Comparison of ENCODE assay signal across 8 cellular contexts in genomic region chr3:149247929-149248691, GRCh38. TPM values are rescaled to one million over a fixed set of nuclear protein-coding genes. Genes with fewer than 3 reads are reported as not detected.
DNase-seq lines count a peak whose midpoint lies in the region; ATAC-seq and TF ChIP-seq lines count a peak whose summit lies in the region.

No MANE protein-coding gene starts in this region.

- H2AK5ac ChIP-seq in mesendoderm (ENCODE audit: low read length): no peak overlapping the region

- H2BK15ac ChIP-seq in mesendoderm (replicated peaks; ENCODE audit: low read depth): no peak overlapping the region

- no peak overlapping the region for H4K5ac ChIP-seq in mesendoderm (ENCODE audit: low read length)

- no peak overlapping the region for H2AFZ ChIP-seq in PC-9

- H3K4me3 ChIP-seq in PC-9 (no peak overlapping the region), mesendoderm (ENCODE audit: low read length) (no peak overlapping the region), gastroesophageal sphincter (no peak overlapping the region)

- TF ChIP-seq EP300 in gastroesophageal sphincter (IDR thresholded peaks at IDR 0.05): no peak

- no peak overlapping the region for H3K9ac ChIP-seq in mesendoderm (ENCODE audit: low read length)

- WGBS in mesendoderm (ENCODE audit: extremely low coverage, insufficient coverage, low lambda C conversion rate): no CpG with 5 or more reads among the region's 5 CpGs
- 85% methylated on average over 5 of the region's 5 CpGs for WGBS in gastroesophageal sphincter (ENCODE audit: low coverage in 1 of 2), 2 donors

- H2BK5ac ChIP-seq in mesendoderm (ENCODE audit: low read length): no peak overlapping the region

- POLR2A ChIA-PET in PC-9 (lab: Charles Lee; ENCODE audit: unreplicated experiment): no interaction called here

- no peak overlapping the region for H3K23ac ChIP-seq in mesendoderm (ENCODE audit: low read length)

- BruUV-seq in PC-9 (replicated peaks; lab: Mats Ljungman, UMichigan): no TSS peak

- H3K36me3 ChIP-seq in PC-9 (ENCODE audit: low read depth) (no peaks in the 10 kb centered on the region), mesendoderm (ENCODE audit: control insufficient read depth, insufficient read depth, low read length) (no peaks in the 10 kb centered on the region), gastroesophageal sphincter (no peaks in the 10 kb centered on the region)

- H3K9me3 ChIP-seq in PC-9 (ENCODE audit: insufficient read depth, low read depth) (no peaks in the 10 kb centered on the region), gastroesophageal sphincter (no peaks in the 10 kb centered on the region)

- no peaks in the 10 kb centered on the region for H3K27me3 ChIP-seq in PC-9 (ENCODE audit: insufficient read depth, low read depth)
- no peaks in the 10 kb centered on the region for H3K27me3 ChIP-seq in mesendoderm (ENCODE audit: insufficient read depth, low read length, poor library complexity)
- H3K27me3 ChIP-seq in gastroesophageal sphincter: no peaks in the 10 kb centered on the region

- H3K4me1 ChIP-seq in PC-9 (replicated peaks; ENCODE audit: insufficient read depth) (peaks cover 23% of the 10 kb centered on the region), mesendoderm (ENCODE audit: control insufficient read depth, low read depth, low read length) (no peaks in the 10 kb centered on the region), gastroesophageal sphincter (peaks cover 4 to 35% (median 10%) of the 10 kb centered on the region in 3 donors)

- H3K9me2 ChIP-seq in PC-9 (ENCODE audit: insufficient read depth): no peaks in the 10 kb centered on the region

- H4K8ac ChIP-seq in mesendoderm (ENCODE audit: low read depth, low read length): no peak overlapping the region

- ATAC-seq in HG02852 (IDR thresholded peaks at IDR 0.05; ENCODE audit: unreplicated experiment) (peak; percentile 57), gastroesophageal sphincter (no peak)

- no peaks in the 10 kb centered on the region for H3K79me1 ChIP-seq in mesendoderm (ENCODE audit: low read length)

- H3K18ac ChIP-seq in mesendoderm (ENCODE audit: low read length): peak overlapping the region; percentile 40

- H3K79me2 ChIP-seq in PC-9 (ENCODE audit: low read depth): no peaks in the 10 kb centered on the region
- H3K79me2 ChIP-seq in mesendoderm (ENCODE audit: control insufficient read depth, insufficient read depth, low read length): no peaks in the 10 kb centered on the region

- H3K27ac ChIP-seq in PC-9 (peak overlapping the region; percentile 57), mesendoderm (ENCODE audit: low read depth, low read length) (no peak overlapping the region), gastroesophageal sphincter (peak overlapping the region in 1 of 4 donors; percentile 8)

- CTCF ChIA-PET in PC-9 (lab: Charles Lee): interaction anchor here (0.7 kb wide), 1 partner anchor 297 kb away, joined by 5 read pairs; no protein-coding TSS in a partner anchor

- TF ChIP-seq CTCF in PC-9 (conservative IDR thresholded peaks at IDR 0.05): no peak
- no peak for TF ChIP-seq CTCF in gastroesophageal sphincter (IDR thresholded peaks at IDR 0.05)

- no peak for TF ChIP-seq POLR2A in gastroesophageal sphincter (IDR thresholded peaks at IDR 0.05)

- H3K4me2 ChIP-seq in PC-9 (peak overlapping the region; percentile 47), mesendoderm (ENCODE audit: low read length) (no peak overlapping the region)

- H2BK120ac ChIP-seq in mesendoderm (ENCODE audit: low read depth, low read length): no peak overlapping the region

- DNase-seq in activated CD4-positive, alpha-beta T cell treated with anti-CD3 and anti-CD28 coated beads for 48 hours: peak; percentile 58
- DNase-seq in activated CD4-positive, alpha-beta T cell treated with anti-CD3 and anti-CD28 coated beads for 1 hour: no peak
- DNase-seq in PC-9 (no peak), mesendoderm (peak; percentile 46), NOMO-1 treated with DMSO at 0.1 percent for 48 hours (lab: John Stamatoyannopoulos, UW; ENCODE audit: unreplicated experiment) (no peak), COLO829 (ENCODE audit: low spot score) (no peak)

- no peak overlapping the region for H3K56ac ChIP-seq in mesendoderm (ENCODE audit: low read length)

- no peak overlapping the region for H3K4ac ChIP-seq in mesendoderm (ENCODE audit: low read depth, low read length)

- no peaks in the 10 kb centered on the region for H4K20me1 ChIP-seq in PC-9 (ENCODE audit: insufficient read depth)

- peaks cover 4% of the 10 kb centered on the region; the same call in 1 of the 2 replicates for H3F3A ChIP-seq in PC-9 (ENCODE audit: insufficient read depth, low read depth)

- intact Hi-C loops in PC-9 (cut with micrococcal nuclease; ENCODE audit: unreplicated experiment): no loop called here

RNA-seq across cellular contexts. Expression of gene CP, which starts 26.5 kb away (rescaled TPM):
- total RNA-seq in PC-9 (2021) (0.28 TPM in 1 of 2 replicates, not detected in the other), gastroesophageal sphincter (10 to 100 TPM in 2 of 4 donors, 1 to 10 TPM in 2; 2.3 to 44.8 (median 12.5) TPM)
- polyA plus RNA-seq in mesendoderm (2013, experiment 1 of 2): 2.4 TPM
- polyA plus RNA-seq in mesendoderm (2013, experiment 2 of 2): 2.6 TPM

Comparison
In these comparisons a context has a peak if more than half of its experiments do, and no peak if none do; other contexts are left out.
1. DNase-seq: peak in activated CD4-positive, alpha-beta T cell treated with anti-CD3 and anti-CD28 coated beads for 48 hours (single experiment) and mesendoderm (single experiment); none in activated CD4-positive, alpha-beta T cell treated with anti-CD3 and anti-CD28 coated beads for 1 hour (single experiment), PC-9 (0 of 2), NOMO-1 treated with DMSO at 0.1 percent for 48 hours (single experiment) and COLO829 (single experiment).